ENCODE assay signal across 8 cellular contexts in genomic region chr2:208255557-208256106, GRCh38. TPM values are rescaled to one million over a fixed set of nuclear protein-coding genes. Genes with fewer than 3 reads are reported as not detected.
DNase-seq lines count a peak whose midpoint lies in the region; ATAC-seq, FAIRE-seq and TF ChIP-seq lines count a peak whose summit lies in the region.

No MANE protein-coding gene starts in this region.

- H2AFZ ChIP-seq in DND-41 (ENCODE audit: low read depth, low read length) (peak overlapping the region; percentile 96), endothelial cell of umbilical vein (ENCODE audit: low read depth, low read length) (peak overlapping the region; percentile 93)

- H3K4me3 ChIP-seq in DND-41 (ENCODE audit: low read depth in 1 of 2, low read length in 2 of 2) (peak overlapping the region; percentile 90 to 98), MG63 (peak overlapping the region; percentile 70), endothelial cell of umbilical vein (replicated peaks in 1 of 3; ENCODE audit: insufficient read depth in 1 of 3, low read depth in 1 of 3, low read length in 3 of 3) (peak overlapping the region; percentile 74 to 99 (median 99)), rectal smooth muscle tissue (ENCODE audit: low read length) (peak overlapping the region; percentile 73)

- peak overlapping the region; percentile 66 for H3K4me2 ChIP-seq in DND-41 (ENCODE audit: insufficient read depth, low read length)
- peak overlapping the region; percentile 76 for H3K4me2 ChIP-seq in endothelial cell of umbilical vein (ENCODE audit: insufficient read depth, low read length)

- no peak for FAIRE-seq in endothelial cell of umbilical vein (lab: Jason Lieb, UNC)

- TF ChIP-seq CTCF in DND-41 (IDR thresholded peaks at IDR 0.05; ENCODE audit: borderline replicate concordance, extremely low read depth, low read length, poor library complexity, severe bottlenecking) (no peak), endothelial cell of umbilical vein (IDR thresholded peaks at IDR 0.05; ENCODE audit: extremely low read depth in 1 of 2, insufficient read depth in 1 of 2, low read depth in 1 of 2, low read length in 2 of 2) (no peak)

- POLR2A ChIA-PET in endothelial cell of umbilical vein (lab: Charles Lee) = interaction anchor here (1.7 kb wide), 1 partner anchor 11 kb away, joined by 8 read pairs; the partner anchor contains the start of gene PIKFYVE

- DNase-seq in DND-41 (no peak), MG63 (no peak), endothelial cell of umbilical vein (ENCODE audit: low read depth, low spot score) (no peak), T1000 (lab: John Stamatoyannopoulos, UW) (no peak), HUDEP-2 (lab: John Stamatoyannopoulos, UW; ENCODE audit: unreplicated experiment in 76 of 76) (no peak), NCI-H1694 treated with DMSO at 0.1 percent for 48 hours (lab: John Stamatoyannopoulos, UW) (no peak)

- peaks cover 14% of the 10 kb centered on the region for H4K20me1 ChIP-seq in DND-41 (ENCODE audit: insufficient read depth, low read length)
- no peaks in the 10 kb centered on the region for H4K20me1 ChIP-seq in endothelial cell of umbilical vein (replicated peaks; ENCODE audit: control insufficient read depth, extremely low read depth, insufficient read depth, low read length)

- no peak for TF ChIP-seq POLR2A in endothelial cell of umbilical vein (IDR thresholded peaks at IDR 0.05; ENCODE audit: low read depth, low read length)

- no peaks in the 10 kb centered on the region for H3K27me3 ChIP-seq in DND-41 (ENCODE audit: insufficient read depth, low read length, poor library complexity)
- H3K27me3 ChIP-seq in MG63 = no peaks in the 10 kb centered on the region
- no peaks in the 10 kb centered on the region for H3K27me3 ChIP-seq in endothelial cell of umbilical vein (ENCODE audit: control insufficient read depth in 2 of 2, insufficient read depth in 2 of 2, low read length in 2 of 2)
- H3K27me3 ChIP-seq in rectal smooth muscle tissue (ENCODE audit: control insufficient read depth, insufficient read depth, low read length) = no peaks in the 10 kb centered on the region

- H3K27ac ChIP-seq in DND-41 (ENCODE audit: low read length) = peak overlapping the region; percentile 84
- peak overlapping the region; percentile 50 for H3K27ac ChIP-seq in endothelial cell of umbilical vein (ENCODE audit: insufficient read depth, low read depth, low read length)
- peak overlapping the region; percentile 70 for H3K27ac ChIP-seq in rectal smooth muscle tissue (ENCODE audit: low read depth, low read length)

- H3K79me2 ChIP-seq in DND-41 (ENCODE audit: insufficient read depth, low read length) (peaks cover 34% of the 10 kb centered on the region), endothelial cell of umbilical vein (ENCODE audit: control insufficient read depth, insufficient read depth, low read length) (peaks cover 6% of the 10 kb centered on the region)

- H3K36me3 ChIP-seq in DND-41 (ENCODE audit: insufficient read depth, low read length) = peaks cover 33% of the 10 kb centered on the region
- peaks cover 10% of the 10 kb centered on the region for H3K36me3 ChIP-seq in MG63
- H3K36me3 ChIP-seq in endothelial cell of umbilical vein (ENCODE audit: control insufficient read depth in 2 of 2, extremely low read depth in 1 of 2, insufficient read depth in 2 of 2, low read length in 2 of 2) = peaks cover 2 to 6% of the 10 kb centered on the region in 2 experiments
- H3K36me3 ChIP-seq in rectal smooth muscle tissue (ENCODE audit: control insufficient read depth, insufficient read depth, low read length) = peaks cover 2% of the 10 kb centered on the region

- H3K9ac ChIP-seq in DND-41 (ENCODE audit: low read depth, low read length) (peak overlapping the region; percentile 65), endothelial cell of umbilical vein (replicated peaks; ENCODE audit: extremely low read depth, insufficient read depth, low read length) (peak overlapping the region; percentile 53), rectal smooth muscle tissue (ENCODE audit: low read length) (no peak overlapping the region)

- no peak for ATAC-seq in DND-41 (ENCODE audit: insufficient read depth, low read depth)
- ATAC-seq in GM21737 (IDR thresholded peaks at IDR 0.05; ENCODE audit: unreplicated experiment) = peak; percentile 14

- CTCF ChIA-PET in endothelial cell of umbilical vein (lab: Charles Lee) = interaction anchor here (2.0 to 6.6 kb wide), 7 partner anchors 10 to 563 kb away, joined by 5 to 90 read pairs (median 12); partner anchors contain the start of gene PIKFYVE

- dilution Hi-C loops in endothelial cell of umbilical vein (cut with MboI; ENCODE audit: extremely low pct_ligation_motif_present, low sequenced_read_pairs) = no loop called here

- H3K4me1 ChIP-seq in DND-41 (ENCODE audit: insufficient read depth, low read length) = peaks cover 36% of the 10 kb centered on the region
- H3K4me1 ChIP-seq in endothelial cell of umbilical vein (ENCODE audit: control insufficient read depth, extremely low read depth, insufficient read depth, low read length) = peaks cover 19% of the 10 kb centered on the region
- no peaks in the 10 kb centered on the region for H3K4me1 ChIP-seq in rectal smooth muscle tissue (ENCODE audit: control insufficient read depth, insufficient read depth, low read length)

- intact Hi-C loops in endothelial cell of umbilical vein (cut with micrococcal nuclease) = loop anchor here (1.0 to 10.0 kb wide), 4 partner anchors 11 to 1915 kb away; partner anchors contain the start of genes FZD5, KANSL1L and PIKFYVE

- no peaks in the 10 kb centered on the region for H3K9me1 ChIP-seq in endothelial cell of umbilical vein (replicated peaks; ENCODE audit: control insufficient read depth, extremely low read depth, insufficient read depth, low read length)

- H3K9me3 ChIP-seq in DND-41 (ENCODE audit: insufficient read depth, low read length, severe bottlenecking) = no peaks in the 10 kb centered on the region
- no peaks in the 10 kb centered on the region for H3K9me3 ChIP-seq in MG63
- no peaks in the 10 kb centered on the region for H3K9me3 ChIP-seq in endothelial cell of umbilical vein (replicated peaks; ENCODE audit: control insufficient read depth, insufficient read depth, low read length)

- no TSS peak for BruUV-seq in endothelial cell of umbilical vein (replicated peaks; lab: Mats Ljungman, UMichigan)

TF ChIP-seq in endothelial cell of umbilical vein, 7 proteins besides CTCF, POLR2A, EP300 and RAD21:
- TF ChIP-seq FOS (IDR thresholded peaks at IDR 0.05; ENCODE audit: borderline replicate concordance, insufficient read depth, low read length) = no peak
- no peak for TF ChIP-seq JUN (IDR thresholded peaks at IDR 0.05; ENCODE audit: borderline replicate concordance, insufficient read depth, insufficient read length, low read depth)
- TF ChIP-seq GATA2 (IDR thresholded peaks at IDR 0.05; ENCODE audit: insufficient read depth, insufficient read length, low read depth, low read length) = no peak
- TF ChIP-seq MYC (IDR thresholded peaks at IDR 0.05; ENCODE audit: low read depth, low read length) = no peak
- TF ChIP-seq MAX (IDR thresholded peaks at IDR 0.05; ENCODE audit: insufficient read depth, insufficient read length) = no peak
- no peak for TF ChIP-seq POLR2AphosphoS5 (IDR thresholded peaks at IDR 0.05; ENCODE audit: insufficient read depth, low read depth, low read length)
- TF ChIP-seq EZH2 (IDR thresholded peaks at IDR 0.05; ENCODE audit: borderline replicate concordance, low read depth, low read length, severe bottlenecking) = no peak
TF ChIP-seq in endothelial cell of umbilical vein: peak in this region for 0.

RNA-seq across cellular contexts. Expression of gene IDH1, which starts 0.8 kb away (rescaled TPM):
- total RNA-seq in MG63 (2014; rRNA removed; shearing (Covaris generic); ENCODE audit: low replicate concordance) = 29.6 and 37.0 TPM in 2 replicates
- total RNA-seq in endothelial cell of umbilical vein = 107 and 124 TPM in 2 replicates
- polyA plus RNA-seq in endothelial cell of umbilical vein = 47.1 and 63.1 TPM in 2 replicates
- polyA plus RNA-seq in endothelial cell of umbilical vein (2011; cell fraction: cytosol; rRNA removed) = 68.2 and 73.1 TPM in 2 replicates
- 62.7 and 74.5 TPM in 2 replicates for polyA plus RNA-seq in endothelial cell of umbilical vein (2011; cell fraction: nucleus; rRNA removed)
- 71.6 and 113 TPM in 2 replicates for polyA plus RNA-seq in endothelial cell of umbilical vein (2012)
- 68.8 and 83.5 TPM in 2 replicates for polyA minus RNA-seq in endothelial cell of umbilical vein
- polyA minus RNA-seq in endothelial cell of umbilical vein (2011; cell fraction: cytosol; rRNA and poly(A)+ RNA removed) = 53.1 TPM
- 32.4 and 43.9 TPM in 2 replicates for polyA minus RNA-seq in endothelial cell of umbilical vein (2011; cell fraction: nucleus; rRNA and poly(A)+ RNA removed)

RNA-seq across cellular contexts. Expression of gene PIKFYVE, which starts 10.4 kb away (rescaled TPM):
- total RNA-seq in MG63 (2014; rRNA removed; shearing (Covaris generic); ENCODE audit: low replicate concordance) = 7.1 and 9.4 TPM in 2 replicates
- 28.2 and 28.5 TPM in 2 replicates for total RNA-seq in endothelial cell of umbilical vein
- polyA plus RNA-seq in endothelial cell of umbilical vein = 7.2 and 9.0 TPM in 2 replicates
- polyA plus RNA-seq in endothelial cell of umbilical vein (2011; cell fraction: cytosol; rRNA removed) = 7.1 and 8.4 TPM in 2 replicates
- 34.7 and 40.2 TPM in 2 replicates for polyA plus RNA-seq in endothelial cell of umbilical vein (2011; cell fraction: nucleus; rRNA removed)
- polyA plus RNA-seq in endothelial cell of umbilical vein (2012) = 12.9 and 16.8 TPM in 2 replicates
- polyA minus RNA-seq in endothelial cell of umbilical vein = 45.5 and 51.5 TPM in 2 replicates
- 10.7 TPM for polyA minus RNA-seq in endothelial cell of umbilical vein (2011; cell fraction: cytosol; rRNA and poly(A)+ RNA removed)
- 83.9 and 109 TPM in 2 replicates for polyA minus RNA-seq in endothelial cell of umbilical vein (2011; cell fraction: nucleus; rRNA and poly(A)+ RNA removed)
